In genomic region chr6:20953019-20953418, GRCh38 we compare ENCODE assay signal across 13 cellular contexts.
A peak's percentile ranks its signal among the peaks of the same experiment; 100 is the strongest.
DNase-seq lines count a peak whose midpoint lies in the region; ATAC-seq, FAIRE-seq and TF ChIP-seq lines count a peak whose summit lies in the region.
"Had no signal": no experiment of that assay in that cellular context is flagged by ENCODE, and none has a peak within 500 bp of the region (broad histone marks: within the 10 kb centered on the region; RNA-seq: fewer than 3 reads in every experiment).

No MANE protein-coding gene starts in this region.

- no peak overlapping the region for H3K27ac ChIP-seq in H1 (ENCODE audit: low read depth, low read length)
- H3K27ac ChIP-seq: psoas muscle, suprapubic skin had no signal

- no peak overlapping the region for H3K27ac Mint-ChIP-seq in activated T-cell treated with anti-CD3 and anti-CD28 coated beads, Interleukin-2, amount 50 U/mL, for 24 hours

- no peak overlapping the region for H3K4me3 ChIP-seq in H1 (ENCODE audit: extremely low read depth in 1 of 4, insufficient read depth in 2 of 4, low read depth in 3 of 4, low read length in 4 of 4)
- H3K4me3 ChIP-seq: psoas muscle, suprapubic skin had no signal

- H3K4me2 ChIP-seq in H1 (ENCODE audit: insufficient read depth in 1 of 2, low read depth in 2 of 2, low read length in 2 of 2): 0 out of 4 replicates have a peak overlapping the region, but pooled peaks of 1 of the 2 experiments have one; percentile 5

- no peak overlapping the region for H3K9ac ChIP-seq in H1 (replicated peaks in 1 of 4; ENCODE audit: extremely low read depth in 1 of 4, low read depth in 3 of 4, low read length in 3 of 4)

- ATAC-seq in Right ventricle myocardium inferior: no peak

- peak; percentile 31 for DNase-seq in NCI-H510A treated with DMSO at 0.1 percent for 48 hours (lab: John Stamatoyannopoulos, UW)
- no peak for DNase-seq in NCI-H510A (lab: John Stamatoyannopoulos, UW)
- peak; percentile 94 for DNase-seq in NCI-H2081 treated with DMSO at 0.1 percent for 48 hours (lab: John Stamatoyannopoulos, UW)
- no peak for DNase-seq in H1 (ENCODE audit: low read depth in 1 of 2, low spot score in 2 of 2)
- peak; percentile 45 for DNase-seq in pulmonary artery endothelial cell (ENCODE audit: low read depth, low spot score)
- DNase-seq in anterior cingulate cortex (lab: John Stamatoyannopoulos, UW): no peak
- no peak for DNase-seq in activated T-cell treated with anti-CD3 and anti-CD28 coated beads, Interleukin-2, amount 50 U/mL, for 24 hours
- DNase-seq in Right ventricle myocardium inferior (ENCODE audit: missing footprints): no peak
- DNase-seq: activated naive CD4-positive, alpha-beta T cell; NCI-H524 treated with DMSO at 0.1 percent for 48 hours; psoas muscle had no signal

- H3K18ac ChIP-seq in H1 (ENCODE audit: extremely low read depth, low read length): no peak overlapping the region

- no peak overlapping the region for H4K5ac ChIP-seq in H1 (ENCODE audit: insufficient read length, low read depth, low read length)

- peaks cover 4 to 15% (median 10%) of the 10 kb centered on the region in 4 experiments; a peak in 6 of 7 replicates for H3K4me1 ChIP-seq in H1 (replicated peaks in 1 of 4; ENCODE audit: control insufficient read depth in 3 of 4, insufficient read depth in 4 of 4, low read length in 3 of 4)
- H3K4me1 ChIP-seq: psoas muscle, suprapubic skin had no signal

- H3K4ac ChIP-seq in H1 (replicated peaks; ENCODE audit: insufficient read length, low read depth, low read length): no peak overlapping the region

- no peak overlapping the region for H4K91ac ChIP-seq in H1 (replicated peaks; ENCODE audit: insufficient read length, low read length)

- no peaks in the 10 kb centered on the region for H4K20me1 ChIP-seq in H1 (replicated peaks in 1 of 2; ENCODE audit: control insufficient read depth in 1 of 2, insufficient read depth in 2 of 2, low read length in 2 of 2)

- H3K36me3 Mint-ChIP-seq in activated T-cell treated with anti-CD3 and anti-CD28 coated beads, Interleukin-2, amount 50 U/mL, for 24 hours (ENCODE audit: low read depth): peaks cover 43% of the 10 kb centered on the region

- no peak overlapping the region for H3K23ac ChIP-seq in H1 (ENCODE audit: insufficient read length)

- no peaks in the 10 kb centered on the region for H3K27me3 Mint-ChIP-seq in activated T-cell treated with anti-CD3 and anti-CD28 coated beads, Interleukin-2, amount 50 U/mL, for 24 hours

- no peak overlapping the region for H3K56ac ChIP-seq in H1 (replicated peaks; ENCODE audit: insufficient read length, low read depth, low read length)

- H3K9me3 Mint-ChIP-seq in activated T-cell treated with anti-CD3 and anti-CD28 coated beads, Interleukin-2, amount 50 U/mL, for 24 hours: no peaks in the 10 kb centered on the region

- H2BK5ac ChIP-seq in H1 (ENCODE audit: low read depth, low read length): no peak overlapping the region

- TF ChIP-seq EP300 in H1 (IDR thresholded peaks at IDR 0.05; ENCODE audit: borderline replicate concordance in 1 of 2, low read depth in 2 of 2, low read length in 2 of 2): no peak

- no peaks in the 10 kb centered on the region for H3K79me1 ChIP-seq in H1 (ENCODE audit: low read depth, low read length)

- no peak overlapping the region for H2BK20ac ChIP-seq in H1 (ENCODE audit: low read length)

- H3K9me3 ChIP-seq in H1 (ENCODE audit: insufficient read depth in 2 of 2, low read depth in 1 of 2, low read length in 1 of 2): no peaks in the 10 kb centered on the region
- H3K9me3 ChIP-seq: psoas muscle, suprapubic skin had no signal

- peak; percentile 37 to 51 for TF ChIP-seq RAD21 in H1 (IDR thresholded peaks at IDR 0.05 in 1 of 2, conservative IDR thresholded peaks at IDR 0.05 in 1 of 2; ENCODE audit: low read depth in 2 of 2, low read length in 2 of 2)

- 65% methylated on average over 2 of the region's 2 CpGs; no CpG with 5 or more reads in 1 of the 2 experiments for whole genome bisulfite sequencing in H1 (ENCODE audit: extremely low coverage in 1 of 2, insufficient coverage in 1 of 2, insufficient read length in 1 of 2, insufficient replicate concordance in 2 of 2, low coverage in 1 of 2, low lambda C conversion rate in 2 of 2, missing lambda C conversion rate in 1 of 2), 2 experiments

- H3K4me1 Mint-ChIP-seq in activated T-cell treated with anti-CD3 and anti-CD28 coated beads, Interleukin-2, amount 50 U/mL, for 24 hours (ENCODE audit: low read depth): no peaks in the 10 kb centered on the region

- no peak overlapping the region for H3K14ac ChIP-seq in H1 (ENCODE audit: insufficient read length)

- no peak overlapping the region for H4K8ac ChIP-seq in H1 (ENCODE audit: extremely low read depth, insufficient read depth, low read length)

- peak in 1 of 3 experiments; percentile 15; a peak in 1 of 4 replicates for TF ChIP-seq CTCF in H1 (IDR thresholded peaks at IDR 0.05; ENCODE audit: control extremely low read depth in 1 of 3, insufficient read depth in 1 of 3, low read depth in 1 of 3, low read length in 3 of 3)

- no peaks in the 10 kb centered on the region for H3K79me2 ChIP-seq in H1 (ENCODE audit: control insufficient read depth in 1 of 2, insufficient read depth in 2 of 2, low read length in 2 of 2)

- CTCF ChIA-PET in H1 (lab: Charles Lee; ENCODE audit: partially characterized antibody): interaction anchor here (1.1 to 1.3 kb wide), 2 partner anchors 10 to 219 kb away, joined by 3 read pairs; no protein-coding TSS in a partner anchor

- no peaks in the 10 kb centered on the region for H3K27me3 ChIP-seq in H1 (replicated peaks in 1 of 4; ENCODE audit: control insufficient read depth in 3 of 4, extremely low read depth in 1 of 4, insufficient read depth in 3 of 4, low read length in 3 of 4)
- H3K27me3 ChIP-seq: suprapubic skin had no signal

- no peaks in the 10 kb centered on the region for H3K36me3 ChIP-seq in H1 (ENCODE audit: control insufficient read depth in 2 of 4, insufficient read depth in 4 of 4, low read length in 3 of 4)

- H3K4me3 Mint-ChIP-seq in activated T-cell treated with anti-CD3 and anti-CD28 coated beads, Interleukin-2, amount 50 U/mL, for 24 hours: no peak overlapping the region

- POLR2A ChIA-PET in H1 (lab: Charles Lee; ENCODE audit: partially characterized antibody): interaction anchor here (0.6 to 0.9 kb wide), 3 partner anchors 16 to 287 kb away, joined by 3 read pairs; no protein-coding TSS in a partner anchor

- TF ChIP-seq POLR2A in H1 (IDR thresholded peaks at IDR 0.05; ENCODE audit: control extremely low read depth in 1 of 2, low read depth in 2 of 2, low read length in 2 of 2): no peak

- no peak overlapping the region for H2AFZ ChIP-seq in H1 (ENCODE audit: low read length)

- H2BK12ac ChIP-seq in H1 (ENCODE audit: low read depth, low read length): no peak overlapping the region

- no peak overlapping the region for H2BK15ac ChIP-seq in H1 (ENCODE audit: low read length)

- H3K23me2 ChIP-seq in H1 (ENCODE audit: low read depth, low read length): no peaks in the 10 kb centered on the region

- H2BK120ac ChIP-seq in H1 (replicated peaks; ENCODE audit: low read depth, low read length): no peak overlapping the region

- FAIRE-seq in H1 (lab: Jason Lieb, UNC): no peak
- FAIRE-seq: frontal cortex had no signal

- no peak overlapping the region for H2AK5ac ChIP-seq in H1 (ENCODE audit: low read depth, low read length)

- intact Hi-C loops in Right ventricle myocardium inferior (cut with DNase I): no loop called here

TF ChIP-seq in H1, 55 proteins besides CTCF, POLR2A, EP300 and RAD21:
- no peak for TF ChIP-seq BACH1 (IDR thresholded peaks at IDR 0.05; ENCODE audit: low read length)
- no peak for TF ChIP-seq BCL11A (IDR thresholded peaks at IDR 0.05; ENCODE audit: low read depth in 2 of 2, low read length in 2 of 2)
- TF ChIP-seq CHD1 (IDR thresholded peaks at IDR 0.05; ENCODE audit: low read depth, low read length): no peak
- TF ChIP-seq, protein P1, sequence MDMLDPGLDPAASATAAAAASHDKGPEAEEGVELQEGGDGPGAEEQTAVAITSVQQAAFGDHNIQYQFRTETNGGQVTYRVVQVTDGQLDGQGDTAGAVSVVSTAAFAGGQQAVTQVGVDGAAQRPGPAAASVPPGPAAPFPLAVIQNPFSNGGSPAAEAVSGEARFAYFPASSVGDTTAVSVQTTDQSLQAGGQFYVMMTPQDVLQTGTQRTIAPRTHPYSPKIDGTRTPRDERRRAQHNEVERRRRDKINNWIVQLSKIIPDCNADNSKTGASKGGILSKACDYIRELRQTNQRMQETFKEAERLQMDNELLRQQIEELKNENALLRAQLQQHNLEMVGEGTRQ (IDR thresholded peaks at IDR 0.05; ENCODE audit: low read length): no peak
- no peak for TF ChIP-seq NRF1 (IDR thresholded peaks at IDR 0.05; ENCODE audit: low read depth, low read length)
- no peak for TF ChIP-seq MAX (IDR thresholded peaks at IDR 0.05)
- no peak for TF ChIP-seq JUND (IDR thresholded peaks at IDR 0.05; ENCODE audit: low read length)
- no peak for TF ChIP-seq CHD2 (IDR thresholded peaks at IDR 0.05; ENCODE audit: low read length)
- no peak for TF ChIP-seq POLR2AphosphoS5 (IDR thresholded peaks at IDR 0.05; ENCODE audit: low read depth, low read length)
- no peak for TF ChIP-seq ASH2L (IDR thresholded peaks at IDR 0.05; ENCODE audit: low read length)

Comparison
In these comparisons a context has a peak if more than half of its experiments do, and no peak if none do; other contexts are left out.
1. DNase-seq: peak in NCI-H510A treated with DMSO at 0.1 percent for 48 hours (single experiment), NCI-H2081 treated with DMSO at 0.1 percent for 48 hours (single experiment) and pulmonary artery endothelial cell (single experiment); none in NCI-H510A (single experiment), H1 (0 of 2), anterior cingulate cortex (0 of 58), activated T-cell treated with anti-CD3 and anti-CD28 coated beads, Interleukin-2, amount 50 U/mL, for 24 hours (single experiment) and Right ventricle myocardium inferior (single experiment).